In the genomic region with DNA sequence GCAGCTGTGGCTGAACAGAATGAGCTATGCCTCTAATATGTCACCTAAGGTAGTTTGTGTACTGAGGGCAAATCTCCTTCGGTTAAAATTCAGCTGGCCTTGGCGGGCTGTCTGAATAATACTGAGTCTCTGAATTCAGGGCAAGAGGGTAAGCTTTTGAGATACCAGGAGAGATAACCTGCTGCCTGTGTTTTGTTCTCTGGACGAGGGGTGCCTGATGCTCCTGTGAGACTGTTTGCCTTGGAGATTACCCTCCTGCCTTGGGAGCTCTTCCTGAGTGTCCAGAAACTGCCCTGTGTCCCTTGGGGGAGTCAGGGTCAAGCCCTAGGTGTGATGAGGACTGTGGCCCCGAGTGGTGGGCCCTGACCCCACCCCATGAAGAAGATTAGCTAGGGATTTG, we compare ENCODE assay signal across 29 cellular contexts.
"Had no signal": no experiment of that assay in that cellular context is flagged by ENCODE, and none has a peak within 500 bp of the region (broad histone marks: within the 10 kb centered on the region; RNA-seq: fewer than 3 reads in every experiment).

No MANE protein-coding gene starts in this region.

- H3K27ac Mint-ChIP-seq: effector memory CD8-positive, alpha-beta T cell; memory B cell; mesothelial cell of epicardium; natural killer cell treated with Interleukin-12 subunit alpha and Interleukin-12 subunit beta and Interleukin-15 and Interleukin-18, amount 100 ng/mL, for 72 hours; stimulated activated memory B cell treated with anti-CD40 and anti-IgM and Interleukin-4, amounts not matched to agents 10 μg/mL and 1 μg/mL and 100 μg/mL, for 72 hours; type B pancreatic cell had no signal

- H3K4me1 ChIP-seq: colonic mucosa, foreskin keratinocyte, gastroesophageal sphincter, heart left ventricle, psoas muscle, spleen, testis, tibial artery had no signal

- H3K27ac ChIP-seq: colonic mucosa, epithelial cell of prostate, foreskin keratinocyte, gastroesophageal sphincter, heart left ventricle, ovary, psoas muscle, skin epidermis, spleen, testis, tibial artery had no signal

- H3K4me3 Mint-ChIP-seq: effector memory CD8-positive, alpha-beta T cell; memory B cell; mesothelial cell of epicardium; naive B cell; natural killer cell treated with Interleukin-12 subunit alpha and Interleukin-12 subunit beta and Interleukin-15 and Interleukin-18, amount 100 ng/mL, for 72 hours; neural crest cell; stimulated activated memory B cell treated with anti-CD40 and anti-IgM and Interleukin-4, amounts not matched to agents 10 μg/mL and 1 μg/mL and 100 μg/mL, for 72 hours; type B pancreatic cell had no signal

- H3K4me1 Mint-ChIP-seq: memory B cell; mesothelial cell of epicardium; neural crest cell; stimulated activated memory B cell treated with anti-CD40 and anti-IgM and Interleukin-4, amounts not matched to agents 10 μg/mL and 1 μg/mL and 100 μg/mL, for 72 hours had no signal

- H3K36me3 ChIP-seq: colonic mucosa, ovary had no signal

- H3K4me3 ChIP-seq: colonic mucosa, gastroesophageal sphincter, heart left ventricle, lung, mucosa of descending colon, ovary, psoas muscle, skin epidermis, spleen, testis, tibial artery had no signal

- H3K36me3 Mint-ChIP-seq: natural killer cell treated with Interleukin-12 subunit alpha and Interleukin-12 subunit beta and Interleukin-15 and Interleukin-18, amount 100 ng/mL, for 72 hours had no signal

- H3K9me3 Mint-ChIP-seq: memory B cell; naive B cell; natural killer cell treated with Interleukin-12 subunit alpha and Interleukin-12 subunit beta and Interleukin-15 and Interleukin-18, amount 100 ng/mL, for 72 hours; stimulated activated memory B cell treated with anti-CD40 and anti-IgM and Interleukin-4, amounts not matched to agents 10 μg/mL and 1 μg/mL and 100 μg/mL, for 72 hours; type B pancreatic cell had no signal

- H3K27me3 Mint-ChIP-seq: effector memory CD8-positive, alpha-beta T cell; memory B cell; naive B cell; natural killer cell treated with Interleukin-12 subunit alpha and Interleukin-12 subunit beta and Interleukin-15 and Interleukin-18, amount 100 ng/mL, for 72 hours; stimulated activated memory B cell treated with anti-CD40 and anti-IgM and Interleukin-4, amounts not matched to agents 10 μg/mL and 1 μg/mL and 100 μg/mL, for 72 hours; type B pancreatic cell had no signal

- DNase-seq: colonic mucosa; dermis blood vessel endothelial cell; effector memory CD8-positive, alpha-beta T cell; foreskin keratinocyte; heart left ventricle; hippocampal formation; mucosa of descending colon; naive B cell; nucleus accumbens; ovary; posterior cingulate gyrus; psoas muscle; right cardiac atrium; spleen; stimulated activated CD4-positive, alpha-beta T cell treated with anti-CD3 and anti-CD28 coated beads, Interleukin-4, amount 100 ng/mL, for 4 hours; stimulated activated naive CD8-positive, alpha-beta T cell treated with anti-CD3 and anti-CD28 coated beads, Interleukin-15, Interleukin-2, amounts not matched to agents 100 U/mL and 50 U/mL, for 24 hours; substantia nigra; testis; tibial artery had no signal

- H3K9me3 ChIP-seq: colonic mucosa, gastroesophageal sphincter, heart left ventricle, mucosa of descending colon, ovary, psoas muscle, spleen, testis, tibial artery had no signal

- H3K27me3 ChIP-seq: colonic mucosa, foreskin keratinocyte, gastroesophageal sphincter, heart left ventricle, ovary, spleen, testis, tibial artery had no signal
